10 cellular contexts compared by ENCODE assay signal in genomic region chr14:36207500-36207899, GRCh38. TPM values are rescaled to one million over a fixed set of nuclear protein-coding genes. Genes with fewer than 3 reads are reported as not detected.
DNase-seq lines count a peak whose midpoint lies in the region; ATAC-seq and TF ChIP-seq lines count a peak whose summit lies in the region.
"Had no signal": no experiment of that assay in that cellular context is flagged by ENCODE, and none has a peak within 500 bp of the region (broad histone marks: within the 10 kb centered on the region; RNA-seq: fewer than 3 reads in every experiment).

No MANE protein-coding gene starts in this region.

- 89 to 94% methylated on average over 1 of the region's 1 CpG for WGBS in lung, 2 donors

- H3K9ac ChIP-seq in Loucy (ENCODE audit: low read depth, low read length, poor library complexity, severe bottlenecking): no peak overlapping the region

- H3K27me3 ChIP-seq in Loucy (ENCODE audit: insufficient read depth, low read length, poor library complexity, severe bottlenecking): no peaks in the 10 kb centered on the region
- H3K27me3 ChIP-seq in lung (ENCODE audit: control insufficient read depth, insufficient read depth): no peaks in the 10 kb centered on the region

- CTCF ChIA-PET in T-cell (lab: Charles Lee): no interaction called here

- ATAC-seq in lung (ENCODE audit: insufficient read depth, low FRiP score): peak; percentile 69
- no peak for ATAC-seq in T-cell (replicated peaks in 1 of 4)
- ATAC-seq in HG03139 (IDR thresholded peaks at IDR 0.05; ENCODE audit: unreplicated experiment): no peak

- H3K79me2 ChIP-seq in Loucy (ENCODE audit: insufficient read depth, low read length): no peaks in the 10 kb centered on the region

- H3K4me3 ChIP-seq in Loucy (ENCODE audit: low read length, poor library complexity, severe bottlenecking) (no peak overlapping the region), lung (no peak overlapping the region)

- no peak overlapping the region for H3K27ac Mint-ChIP-seq in T-cell
- H3K27ac Mint-ChIP-seq: activated T-helper 1 cell treated with anti-CD3 and anti-CD28 coated beads, Interleukin-12 subunit alpha, Interleukin-12 subunit beta, Interleukin-2, Interleukin-4 antibody, amounts not matched to agents 30 ng/mL and 10 ng/mL and 1 ng/mL, durations not matched to agents 14 hours and 24 hours and 36 hours had no signal

- H3K4me2 ChIP-seq in Loucy (ENCODE audit: low read depth, low read length, poor library complexity, severe bottlenecking): no peak overlapping the region

- H3K4me1 ChIP-seq in Loucy (ENCODE audit: insufficient read depth, low read length, poor library complexity, severe bottlenecking) (no peaks in the 10 kb centered on the region), lung (ENCODE audit: control insufficient read depth in 2 of 2, insufficient read depth in 2 of 2, low read length in 2 of 2) (no peaks in the 10 kb centered on the region)

- H3K9me3 Mint-ChIP-seq in T-cell: peaks cover 0 to 7% (median 6%) of the 10 kb centered on the region in 3 donors
- H3K9me3 Mint-ChIP-seq: activated T-helper 1 cell treated with anti-CD3 and anti-CD28 coated beads, Interleukin-12 subunit alpha, Interleukin-12 subunit beta, Interleukin-2, Interleukin-4 antibody, amounts not matched to agents 30 ng/mL and 10 ng/mL and 1 ng/mL, durations not matched to agents 14 hours and 24 hours and 36 hours had no signal

- H4K20me1 ChIP-seq in Loucy (ENCODE audit: insufficient read depth, low read length, poor library complexity, severe bottlenecking): no peaks in the 10 kb centered on the region

- no peaks in the 10 kb centered on the region for H3F3A ChIP-seq in Loucy (ENCODE audit: low read depth)

- no peak overlapping the region for H3K4me3 Mint-ChIP-seq in T-cell
- H3K4me3 Mint-ChIP-seq: activated T-helper 1 cell treated with anti-CD3 and anti-CD28 coated beads, Interleukin-12 subunit alpha, Interleukin-12 subunit beta, Interleukin-2, Interleukin-4 antibody, amounts not matched to agents 30 ng/mL and 10 ng/mL and 1 ng/mL, durations not matched to agents 14 hours and 24 hours and 36 hours had no signal

- no peaks in the 10 kb centered on the region for H3K36me3 Mint-ChIP-seq in T-cell

- peaks cover 2 to 3% of the 10 kb centered on the region in 2 donors for H3K27me3 Mint-ChIP-seq in T-cell

- H3K9me3 ChIP-seq in Loucy (ENCODE audit: insufficient read depth, low read depth, low read length) (no peaks in the 10 kb centered on the region), lung (ENCODE audit: control insufficient read depth in 2 of 2, insufficient read depth in 1 of 2, low read length in 1 of 2) (peaks cover 0 to 3% of the 10 kb centered on the region in 2 donors)

- no peak overlapping the region for H3K27ac ChIP-seq in lung (ENCODE audit: low read depth in 1 of 2, low read length in 1 of 2)

- TF ChIP-seq CTCF in Loucy (conservative IDR thresholded peaks at IDR 0.05; ENCODE audit: low read length): peak; percentile 35
- peak; percentile 16 for TF ChIP-seq CTCF in lung (IDR thresholded peaks at IDR 0.05; ENCODE audit: control extremely low read depth, extremely low read depth)

- no peaks in the 10 kb centered on the region for H3K4me1 Mint-ChIP-seq in T-cell

- H2AFZ ChIP-seq in Loucy (ENCODE audit: low read length): no peak overlapping the region

- DNase-seq in DMS114 treated with DMSO at 0.1 percent for 48 hours (lab: John Stamatoyannopoulos, UW; ENCODE audit: unreplicated experiment): peak; percentile 6
- DNase-seq in SW480 (ENCODE audit: low spot score): peak; percentile 25
- DNase-seq in lung (ENCODE audit: low spot score): no peak
- no peak for DNase-seq in T-cell
- no peak for DNase-seq in T1000 (lab: John Stamatoyannopoulos, UW)
- DNase-seq in activated naive CD4-positive, alpha-beta T cell treated with anti-CD3 and anti-CD28 coated beads, Interleukin-2, amount 50 U/mL, for 16 hours: no peak

- H3K9me2 ChIP-seq in Loucy (replicated peaks; ENCODE audit: low read depth, low read length): no peaks in the 10 kb centered on the region

- no peaks in the 10 kb centered on the region for H3K36me3 ChIP-seq in Loucy (ENCODE audit: insufficient read depth, low read length)
- H3K36me3 ChIP-seq in lung (ENCODE audit: control insufficient read depth in 2 of 2, insufficient read depth in 2 of 2, low read length in 2 of 2): no peaks in the 10 kb centered on the region

- POLR2A ChIA-PET in T-cell (lab: Charles Lee): no interaction called here

RNA-seq across cellular contexts. Expression of gene PTCSC3, which starts 31.0 kb away (rescaled TPM):
- 1 to 10 TPM in 1 of 2 donors, under 1 TPM in 1; 0.64 to 2.3 TPM for total RNA-seq in lung
- 1 to 10 TPM in 1 of 2 donors, under 1 TPM in 1; 0.60 to 1.0 TPM for polyA plus RNA-seq in lung
- total RNA-seq in T-cell: not detected
- total RNA-seq: activated T-helper 1 cell treated with anti-CD3 and anti-CD28 coated beads, Interleukin-12 subunit alpha, Interleukin-12 subunit beta, Interleukin-2, Interleukin-4 antibody, amounts not matched to agents 30 ng/mL and 10 ng/mL and 1 ng/mL, durations not matched to agents 14 hours and 24 hours and 36 hours; pulmonary artery endothelial cell had no signal

Comparison
In these comparisons a context has a peak if more than half of its experiments do, and no peak if none do; other contexts are left out.
1. DNase-seq: peak in DMS114 treated with DMSO at 0.1 percent for 48 hours (single experiment) and SW480 (single experiment); none in lung (single experiment), T-cell (0 of 34), T1000 (single experiment) and activated naive CD4-positive, alpha-beta T cell treated with anti-CD3 and anti-CD28 coated beads, Interleukin-2, amount 50 U/mL, for 16 hours (single experiment).